In genomic region chr5:149764086-149764485, GRCh38 we compare ENCODE assay signal across 1 cellular context.
TF ChIP-seq lines count a peak whose summit lies in the region.

No MANE protein-coding gene starts in this region.

TF ChIP-seq in GM23338, 12 proteins besides CTCF, POLR2A, EP300 and RAD21 (continued from another document):
- TF ChIP-seq, protein P1, sequence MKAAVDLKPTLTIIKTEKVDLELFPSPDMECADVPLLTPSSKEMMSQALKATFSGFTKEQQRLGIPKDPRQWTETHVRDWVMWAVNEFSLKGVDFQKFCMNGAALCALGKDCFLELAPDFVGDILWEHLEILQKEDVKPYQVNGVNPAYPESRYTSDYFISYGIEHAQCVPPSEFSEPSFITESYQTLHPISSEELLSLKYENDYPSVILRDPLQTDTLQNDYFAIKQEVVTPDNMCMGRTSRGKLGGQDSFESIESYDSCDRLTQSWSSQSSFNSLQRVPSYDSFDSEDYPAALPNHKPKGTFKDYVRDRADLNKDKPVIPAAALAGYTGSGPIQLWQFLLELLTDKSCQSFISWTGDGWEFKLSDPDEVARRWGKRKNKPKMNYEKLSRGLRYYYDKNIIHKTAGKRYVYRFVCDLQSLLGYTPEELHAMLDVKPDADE (IDR thresholded peaks at IDR 0.05) = no peak
- TF ChIP-seq ZNF331 (CRISPR knock-in tag; IDR thresholded peaks at IDR 0.05; ENCODE audit: low read depth) (no peak), NANOG (IDR thresholded peaks at IDR 0.05; ENCODE audit: borderline replicate concordance) (no peak), EZH2 (IDR thresholded peaks at IDR 0.05; ENCODE audit: low read depth, unreplicated experiment) (no peak), POLR2AphosphoS5 (IDR thresholded peaks at IDR 0.05; ENCODE audit: low read depth) (no peak), EZH2phosphoT487 (IDR thresholded peaks at IDR 0.05; ENCODE audit: unreplicated experiment) (no peak), ZNF462 (CRISPR knock-in tag; IDR thresholded peaks at IDR 0.05) (no peak)
- TF ChIP-seq, protein P2, sequence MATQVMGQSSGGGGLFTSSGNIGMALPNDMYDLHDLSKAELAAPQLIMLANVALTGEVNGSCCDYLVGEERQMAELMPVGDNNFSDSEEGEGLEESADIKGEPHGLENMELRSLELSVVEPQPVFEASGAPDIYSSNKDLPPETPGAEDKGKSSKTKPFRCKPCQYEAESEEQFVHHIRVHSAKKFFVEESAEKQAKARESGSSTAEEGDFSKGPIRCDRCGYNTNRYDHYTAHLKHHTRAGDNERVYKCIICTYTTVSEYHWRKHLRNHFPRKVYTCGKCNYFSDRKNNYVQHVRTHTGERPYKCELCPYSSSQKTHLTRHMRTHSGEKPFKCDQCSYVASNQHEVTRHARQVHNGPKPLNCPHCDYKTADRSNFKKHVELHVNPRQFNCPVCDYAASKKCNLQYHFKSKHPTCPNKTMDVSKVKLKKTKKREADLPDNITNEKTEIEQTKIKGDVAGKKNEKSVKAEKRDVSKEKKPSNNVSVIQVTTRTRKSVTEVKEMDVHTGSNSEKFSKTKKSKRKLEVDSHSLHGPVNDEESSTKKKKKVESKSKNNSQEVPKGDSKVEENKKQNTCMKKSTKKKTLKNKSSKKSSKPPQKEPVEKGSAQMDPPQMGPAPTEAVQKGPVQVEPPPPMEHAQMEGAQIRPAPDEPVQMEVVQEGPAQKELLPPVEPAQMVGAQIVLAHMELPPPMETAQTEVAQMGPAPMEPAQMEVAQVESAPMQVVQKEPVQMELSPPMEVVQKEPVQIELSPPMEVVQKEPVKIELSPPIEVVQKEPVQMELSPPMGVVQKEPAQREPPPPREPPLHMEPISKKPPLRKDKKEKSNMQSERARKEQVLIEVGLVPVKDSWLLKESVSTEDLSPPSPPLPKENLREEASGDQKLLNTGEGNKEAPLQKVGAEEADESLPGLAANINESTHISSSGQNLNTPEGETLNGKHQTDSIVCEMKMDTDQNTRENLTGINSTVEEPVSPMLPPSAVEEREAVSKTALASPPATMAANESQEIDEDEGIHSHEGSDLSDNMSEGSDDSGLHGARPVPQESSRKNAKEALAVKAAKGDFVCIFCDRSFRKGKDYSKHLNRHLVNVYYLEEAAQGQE (IDR thresholded peaks at IDR 0.05; ENCODE audit: unreplicated experiment) = no peak
TF ChIP-seq in GM23338: peak in this region for 0.
